16 cellular contexts compared by ENCODE assay signal in genomic region chr20:46361811-46362210, GRCh38. TPM values are rescaled to one million over a fixed set of nuclear protein-coding genes. Genes with fewer than 3 reads are reported as not detected.
A peak's percentile ranks its signal among the peaks of the same experiment; 100 is the strongest.
DNase-seq lines count a peak whose midpoint lies in the region; ATAC-seq and TF ChIP-seq lines count a peak whose summit lies in the region.
"Had no signal": no experiment of that assay in that cellular context is flagged by ENCODE, and none has a peak within 500 bp of the region (broad histone marks: within the 10 kb centered on the region; RNA-seq: fewer than 3 reads in every experiment).

No MANE protein-coding gene starts in this region.

- no peak for DNase-seq in stimulated activated naive CD8-positive, alpha-beta T cell treated with anti-CD3 and anti-CD28 coated beads, Interleukin-15, Interleukin-2, amounts not matched to agents 100 U/mL and 50 U/mL, for 24 hours
- no peak for DNase-seq in activated CD8-positive, alpha-beta T cell treated with anti-CD3 and anti-CD28 coated beads for 36 hours
- no peak for DNase-seq in naive thymus-derived CD4-positive, alpha-beta T cell
- DNase-seq in NCI-H82 treated with DMSO at 0.1 percent for 48 hours (lab: John Stamatoyannopoulos, UW; ENCODE audit: unreplicated experiment) = no peak
- no peak for DNase-seq in GF-D8 (lab: John Stamatoyannopoulos, UW)
- DNase-seq: BE2C, EL, NCI-H2171 treated with DMSO at 0.1 percent for 48 hours, transverse colon, WERI-Rb-1 had no signal

- H3K27me3 ChIP-seq in naive thymus-derived CD4-positive, alpha-beta T cell (ENCODE audit: control insufficient read depth in 2 of 2, insufficient read depth in 2 of 2, low read length in 2 of 2) = no peaks in the 10 kb centered on the region
- H3K27me3 ChIP-seq in gastroesophageal sphincter = no peaks in the 10 kb centered on the region
- H3K27me3 ChIP-seq: BE2C, cardiac muscle cell, transverse colon had no signal

- H3K4me3 ChIP-seq in naive thymus-derived CD4-positive, alpha-beta T cell (ENCODE audit: low read length) = peak overlapping the region; percentile 34
- no peak overlapping the region for H3K4me3 ChIP-seq in gastroesophageal sphincter
- H3K4me3 ChIP-seq: cardiac muscle cell, transverse colon had no signal

- intact Hi-C loops in activated CD8-positive, alpha-beta T cell treated with anti-CD3 and anti-CD28 coated beads for 36 hours (cut with micrococcal nuclease) = no loop called here
- intact Hi-C loops in naive thymus-derived CD4-positive, alpha-beta T cell (cut with micrococcal nuclease) = loop anchor here (5.0 to 10.0 kb wide), 5 partner anchors 55 to 993 kb away; partner anchors contain the start of genes CDH22 (in 1 of the 2), DNTTIP1 (in 1 of the 2), TP53RK (in 1 of the 2) and WFDC3 (in 1 of the 2)

- H3K9me3 Mint-ChIP-seq in stimulated activated naive CD8-positive, alpha-beta T cell treated with anti-CD3 and anti-CD28 coated beads, Interleukin-15, Interleukin-2, amounts not matched to agents 100 ng/mL and 50 ng/mL, for 24 hours = no peaks in the 10 kb centered on the region
- no peaks in the 10 kb centered on the region for H3K9me3 Mint-ChIP-seq in activated CD8-positive, alpha-beta T cell treated with anti-CD3 and anti-CD28 coated beads for 36 hours
- peaks cover 0 to 1% (median 0%) of the 10 kb centered on the region in 11 donors for H3K9me3 Mint-ChIP-seq in naive thymus-derived CD4-positive, alpha-beta T cell

- peaks cover 0 to 18% (median 5%) of the 10 kb centered on the region in 3 experiments for H3K36me3 ChIP-seq in naive thymus-derived CD4-positive, alpha-beta T cell (ENCODE audit: control insufficient read depth in 2 of 3, insufficient read depth in 3 of 3, low read length in 3 of 3)
- H3K36me3 ChIP-seq in gastroesophageal sphincter = peaks cover 0 to 39% of the 10 kb centered on the region in 2 donors

- ATAC-seq in stimulated activated naive CD8-positive, alpha-beta T cell treated with anti-CD3 and anti-CD28 coated beads, Interleukin-15, Interleukin-2, amounts not matched to agents 100 U/mL and 50 U/mL, for 24 hours = no peak
- ATAC-seq in activated CD8-positive, alpha-beta T cell treated with anti-CD3 and anti-CD28 coated beads for 36 hours = no peak
- ATAC-seq in naive thymus-derived CD4-positive, alpha-beta T cell = no peak
- no peak for ATAC-seq in GM19452 (IDR thresholded peaks at IDR 0.05; ENCODE audit: unreplicated experiment)
- no peak for ATAC-seq in gastroesophageal sphincter

- H3K4me1 Mint-ChIP-seq in stimulated activated naive CD8-positive, alpha-beta T cell treated with anti-CD3 and anti-CD28 coated beads, Interleukin-15, Interleukin-2, amounts not matched to agents 100 ng/mL and 50 ng/mL, for 24 hours (ENCODE audit: low read depth) = peaks cover 89% of the 10 kb centered on the region
- peaks cover 88% of the 10 kb centered on the region for H3K4me1 Mint-ChIP-seq in activated CD8-positive, alpha-beta T cell treated with anti-CD3 and anti-CD28 coated beads for 36 hours (ENCODE audit: low read depth)
- H3K4me1 Mint-ChIP-seq in naive thymus-derived CD4-positive, alpha-beta T cell = peaks cover 66 to 93% (median 90%) of the 10 kb centered on the region in 7 donors

- no peaks in the 10 kb centered on the region for H3K9me3 ChIP-seq in naive thymus-derived CD4-positive, alpha-beta T cell (ENCODE audit: control insufficient read depth in 2 of 3, low read length in 3 of 3)
- no peaks in the 10 kb centered on the region for H3K9me3 ChIP-seq in gastroesophageal sphincter
- H3K9me3 ChIP-seq: BE2C, transverse colon had no signal

- POLR2A ChIA-PET in activated CD8-positive, alpha-beta T cell treated with anti-CD3 and anti-CD28 coated beads for 36 hours (lab: Charles Lee) = interaction anchor here (0.7 to 5.7 kb wide), 2 partner anchors 27 to 40 kb away, joined by 3 to 32 read pairs; no protein-coding TSS in a partner anchor
- POLR2A ChIA-PET in naive thymus-derived CD4-positive, alpha-beta T cell (lab: Charles Lee) = interaction anchor here (0.8 to 2.5 kb wide), 6 partner anchors 8 to 479 kb away, joined by 3 to 12 read pairs (median 4); partner anchors contain the start of gene ELMO2

- peak overlapping the region; percentile 99 for H3K27ac ChIP-seq in naive thymus-derived CD4-positive, alpha-beta T cell (ENCODE audit: low read depth, low read length)
- no peak overlapping the region for H3K27ac ChIP-seq in gastroesophageal sphincter
- H3K27ac ChIP-seq: cardiac muscle cell, transverse colon, WERI-Rb-1 had no signal

- TF ChIP-seq POLR2A in gastroesophageal sphincter (IDR thresholded peaks at IDR 0.05) = no peak

- peak overlapping the region; percentile 30 for H3K4me3 Mint-ChIP-seq in stimulated activated naive CD8-positive, alpha-beta T cell treated with anti-CD3 and anti-CD28 coated beads, Interleukin-15, Interleukin-2, amounts not matched to agents 100 ng/mL and 50 ng/mL, for 24 hours
- peak overlapping the region; percentile 95 for H3K4me3 Mint-ChIP-seq in activated CD8-positive, alpha-beta T cell treated with anti-CD3 and anti-CD28 coated beads for 36 hours
- peak overlapping the region; percentile 43 to 98 (median 90) for H3K4me3 Mint-ChIP-seq in naive thymus-derived CD4-positive, alpha-beta T cell

- TF ChIP-seq CTCF in activated CD8-positive, alpha-beta T cell treated with anti-CD3 and anti-CD28 coated beads for 36 hours (IDR thresholded peaks at IDR 0.05) = no peak
- no peak for TF ChIP-seq CTCF in gastroesophageal sphincter (IDR thresholded peaks at IDR 0.05)

- peaks cover 60 to 73% of the 10 kb centered on the region in 2 donors for H3K4me1 ChIP-seq in naive thymus-derived CD4-positive, alpha-beta T cell (ENCODE audit: control insufficient read depth in 2 of 2, insufficient read depth in 2 of 2, low read length in 2 of 2)
- H3K4me1 ChIP-seq in gastroesophageal sphincter = peaks cover 0 to 77% (median 34%) of the 10 kb centered on the region in 3 donors

- CTCF ChIA-PET in activated CD8-positive, alpha-beta T cell treated with anti-CD3 and anti-CD28 coated beads for 36 hours (lab: Charles Lee) = no interaction called here
- CTCF ChIA-PET in naive thymus-derived CD4-positive, alpha-beta T cell (lab: Charles Lee) = interaction anchor here (0.6 to 4.5 kb wide), 4 partner anchors 22 to 198 kb away, joined by 3 to 17 read pairs (median 3); partner anchors contain the start of gene ELMO2

- 94% methylated on average over 2 of the region's 2 CpGs; no CpG with 5 or more reads in 1 of the 2 donors for WGBS in gastroesophageal sphincter (ENCODE audit: low coverage in 1 of 2), 2 donors

- no peaks in the 10 kb centered on the region for H3K27me3 Mint-ChIP-seq in stimulated activated naive CD8-positive, alpha-beta T cell treated with anti-CD3 and anti-CD28 coated beads, Interleukin-15, Interleukin-2, amounts not matched to agents 100 ng/mL and 50 ng/mL, for 24 hours
- H3K27me3 Mint-ChIP-seq in activated CD8-positive, alpha-beta T cell treated with anti-CD3 and anti-CD28 coated beads for 36 hours = no peaks in the 10 kb centered on the region
- H3K27me3 Mint-ChIP-seq in naive thymus-derived CD4-positive, alpha-beta T cell = no peaks in the 10 kb centered on the region

- H3K27ac Mint-ChIP-seq in stimulated activated naive CD8-positive, alpha-beta T cell treated with anti-CD3 and anti-CD28 coated beads, Interleukin-15, Interleukin-2, amounts not matched to agents 100 ng/mL and 50 ng/mL, for 24 hours = peak overlapping the region; percentile 69
- peak overlapping the region; percentile 81 for H3K27ac Mint-ChIP-seq in activated CD8-positive, alpha-beta T cell treated with anti-CD3 and anti-CD28 coated beads for 36 hours
- H3K27ac Mint-ChIP-seq in naive thymus-derived CD4-positive, alpha-beta T cell = peak overlapping the region; percentile 29 to 98 (median 93)

- H3K36me3 Mint-ChIP-seq in stimulated activated naive CD8-positive, alpha-beta T cell treated with anti-CD3 and anti-CD28 coated beads, Interleukin-15, Interleukin-2, amounts not matched to agents 100 ng/mL and 50 ng/mL, for 24 hours (ENCODE audit: low read depth) = peaks cover 37% of the 10 kb centered on the region
- H3K36me3 Mint-ChIP-seq in activated CD8-positive, alpha-beta T cell treated with anti-CD3 and anti-CD28 coated beads for 36 hours (ENCODE audit: low read depth) = peaks cover 26% of the 10 kb centered on the region
- peaks cover 0 to 28% (median 19%) of the 10 kb centered on the region in 5 donors for H3K36me3 Mint-ChIP-seq in naive thymus-derived CD4-positive, alpha-beta T cell

- TF ChIP-seq EP300 in gastroesophageal sphincter (IDR thresholded peaks at IDR 0.05) = no peak

RNA-seq across cellular contexts. Expression of gene ELMO2, which starts 44.6 kb away (rescaled TPM):
- 10 to 100 TPM; 36.2 to 38.1 TPM for total RNA-seq in activated CD8-positive, alpha-beta T cell treated with anti-CD3 and anti-CD28 coated beads for 36 hours
- 100 to 1,000 TPM in 1 of 5 experiments, 10 to 100 TPM in 4; 50.8 to 104 (median 52.3) TPM for total RNA-seq in naive thymus-derived CD4-positive, alpha-beta T cell
- polyA plus RNA-seq in naive thymus-derived CD4-positive, alpha-beta T cell = 10 to 100 TPM; 35.6 to 67.4 TPM
- 10 to 100 TPM; 41.6 to 69.1 (median 53.8) TPM for total RNA-seq in gastroesophageal sphincter

RNA-seq across cellular contexts. Expression of gene CDH22, which starts 53.5 kb away (rescaled TPM):
- total RNA-seq in activated CD8-positive, alpha-beta T cell treated with anti-CD3 and anti-CD28 coated beads for 36 hours = not detected
- total RNA-seq in naive thymus-derived CD4-positive, alpha-beta T cell = not detected
- not detected for polyA plus RNA-seq in naive thymus-derived CD4-positive, alpha-beta T cell
- under 1 TPM in 1 of 4 donors, not detected in 3; 0.15 TPM for total RNA-seq in gastroesophageal sphincter
- total RNA-seq: cardiac muscle cell, endothelial cell of umbilical vein, pulmonary artery endothelial cell, transverse colon had no signal
- polyA plus RNA-seq: cardiac muscle cell, endothelial cell of umbilical vein had no signal

Comparison
In these comparisons a context has a peak if more than half of its experiments do, and no peak if none do; other contexts are left out.
1. H3K4me3 Mint-ChIP-seq: peak in every context shown above with its lines; median percentile 95 in activated CD8-positive, alpha-beta T cell treated with anti-CD3 and anti-CD28 coated beads for 36 hours; 90 in naive thymus-derived CD4-positive, alpha-beta T cell; 30 in stimulated activated naive CD8-positive, alpha-beta T cell treated with anti-CD3 and anti-CD28 coated beads, Interleukin-15, Interleukin-2, amounts not matched to agents 100 ng/mL and 50 ng/mL, for 24 hours.